In the genomic region with DNA sequence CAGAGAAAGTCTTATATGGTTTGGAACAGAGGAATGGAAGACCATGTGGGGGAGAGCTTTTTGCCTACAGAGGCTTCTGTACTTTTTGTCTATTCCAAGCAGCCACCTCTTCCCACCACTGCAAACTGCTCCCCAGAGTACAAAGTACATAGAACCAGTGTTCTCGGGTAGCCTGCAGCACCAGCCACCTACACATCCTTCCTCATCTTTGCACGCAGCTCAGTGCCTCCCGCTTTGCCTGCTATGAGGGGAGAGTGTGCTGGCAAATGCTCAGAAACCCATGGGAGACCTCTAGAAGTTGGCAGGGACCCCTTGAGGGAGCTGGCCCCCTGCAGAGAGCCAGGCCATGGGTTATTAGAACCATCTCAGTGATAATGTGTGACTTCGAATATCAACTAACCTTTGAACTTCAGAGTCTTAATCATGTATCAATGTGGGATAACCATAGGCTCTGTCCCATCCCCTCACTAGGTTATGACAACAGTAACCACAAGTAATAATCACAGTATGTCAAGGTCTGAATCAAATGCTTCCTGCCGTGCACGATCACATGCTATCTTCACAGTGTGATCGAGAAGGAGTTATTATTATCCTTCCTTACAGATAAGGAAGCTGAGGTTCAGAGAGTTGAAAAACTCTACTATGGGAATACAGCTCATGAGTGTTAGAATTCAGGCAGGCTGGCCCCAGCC, we compare ENCODE assay signal across 10 cellular contexts. TPM values are rescaled to one million over a fixed set of nuclear protein-coding genes. Genes with fewer than 3 reads are reported as not detected.
A peak's percentile ranks its signal among the peaks of the same experiment; 100 is the strongest.
DNase-seq lines count a peak whose midpoint lies in the region; ATAC-seq and TF ChIP-seq lines count a peak whose summit lies in the region.
"Had no signal": no experiment of that assay in that cellular context is flagged by ENCODE, and none has a peak within 500 bp of the region (broad histone marks: within the 10 kb centered on the region; RNA-seq: fewer than 3 reads in every experiment).

No MANE protein-coding gene starts in this region.

- peaks cover 12% of the 10 kb centered on the region for H3K4me1 ChIP-seq in Loucy (ENCODE audit: insufficient read depth, low read length, poor library complexity, severe bottlenecking)
- H3K4me1 ChIP-seq in mesenchymal stem cell (ENCODE audit: control insufficient read depth, insufficient read depth, low read depth, low read length), result peaks cover 23% of the 10 kb centered on the region

- peak overlapping the region; percentile 51 to 99 for H2BK12ac ChIP-seq in mesenchymal stem cell (ENCODE audit: low read length in 2 of 2)

- WGBS in mesenchymal stem cell, result 44% methylated on average over 5 of the region's 7 CpGs

- H3K27ac Mint-ChIP-seq in CD14-positive monocyte (peak overlapping the region in 5 of 7 donors; percentile 27 to 75 (median 60)), WTC11 (no peak overlapping the region)
- no peak overlapping the region for H3K27ac Mint-ChIP-seq in activated naive CD8-positive, alpha-beta T cell treated with anti-CD3 and anti-CD28 coated beads, Interleukin-2, amount 10 ng/mL, durations not matched to agents 7 days and 5 days

- POLR2A ChIA-PET in activated naive CD8-positive, alpha-beta T cell treated with anti-CD3 and anti-CD28 coated beads, Interleukin-2, amount 10 ng/mL, durations not matched to agents 7 days and 5 days (lab: Charles Lee), result no interaction called here
- POLR2A ChIA-PET in WTC11 (lab: Charles Lee), result interaction anchor here (0.9 to 1.2 kb wide), 2 partner anchors 12 to 22 kb away, joined by 3 to 5 read pairs; no protein-coding TSS in a partner anchor

- no peak overlapping the region for H2BK120ac ChIP-seq in mesenchymal stem cell (ENCODE audit: low read depth, low read length)

- no peak for DNase-seq in CD14-positive monocyte (ENCODE audit: low spot score)
- no peak for DNase-seq in activated naive CD8-positive, alpha-beta T cell treated with anti-CD3 and anti-CD28 coated beads, Interleukin-2, amount 10 ng/mL, durations not matched to agents 7 days and 5 days
- peak; percentile 68 for DNase-seq in mesenchymal stem cell
- DNase-seq in DMS 273 (lab: John Stamatoyannopoulos, UW; ENCODE audit: unreplicated experiment), result no peak
- no peak for DNase-seq in NCI-H524 (lab: John Stamatoyannopoulos, UW)
- no peak for DNase-seq in WTC11 (ENCODE audit: low spot score)
- DNase-seq: activated CD8-positive, alpha-beta memory T cell treated with anti-CD3 and anti-CD28 coated beads, Interleukin-2, amount 50 U/mL, for 4 hours; effector memory CD4-positive, alpha-beta T cell had no signal

- H3K4me1 Mint-ChIP-seq in CD14-positive monocyte, result peaks cover 29% of the 10 kb centered on the region
- H3K4me1 Mint-ChIP-seq in activated naive CD8-positive, alpha-beta T cell treated with anti-CD3 and anti-CD28 coated beads, Interleukin-2, amount 10 ng/mL, durations not matched to agents 7 days and 5 days, result peaks cover 36% of the 10 kb centered on the region
- H3K4me1 Mint-ChIP-seq in WTC11, result peaks cover 26% of the 10 kb centered on the region

- H2BK5ac ChIP-seq in mesenchymal stem cell (ENCODE audit: low read depth, low read length, poor library complexity, severe bottlenecking), result no peak overlapping the region

- no peak overlapping the region for H3K9ac ChIP-seq in Loucy (ENCODE audit: low read depth, low read length, poor library complexity, severe bottlenecking)
- H3K9ac ChIP-seq in mesenchymal stem cell (ENCODE audit: low read length), result no peak overlapping the region

- peak overlapping the region; percentile 55 for H4K91ac ChIP-seq in mesenchymal stem cell (ENCODE audit: low read length)

- no peaks in the 10 kb centered on the region for H4K20me1 ChIP-seq in Loucy (ENCODE audit: insufficient read depth, low read length, poor library complexity, severe bottlenecking)

- peak overlapping the region in 1 of 2 donors; percentile 78 for H3K4me3 Mint-ChIP-seq in CD14-positive monocyte
- H3K4me3 Mint-ChIP-seq in activated naive CD8-positive, alpha-beta T cell treated with anti-CD3 and anti-CD28 coated beads, Interleukin-2, amount 10 ng/mL, durations not matched to agents 7 days and 5 days, result no peak overlapping the region
- no peak overlapping the region for H3K4me3 Mint-ChIP-seq in WTC11

- no peaks in the 10 kb centered on the region for H3K79me2 ChIP-seq in Loucy (ENCODE audit: insufficient read depth, low read length)

- peak overlapping the region; percentile 54 to 87 for H3K18ac ChIP-seq in mesenchymal stem cell (ENCODE audit: low read depth in 1 of 2, low read length in 2 of 2)

- H3K36me3 ChIP-seq in Loucy (ENCODE audit: insufficient read depth, low read length) (no peaks in the 10 kb centered on the region), mesenchymal stem cell (ENCODE audit: control insufficient read depth in 1 of 2, insufficient read depth in 2 of 2, low read depth in 1 of 2, low read length in 2 of 2) (no peaks in the 10 kb centered on the region)

- peaks cover 4 to 8% (median 5%) of the 10 kb centered on the region in 3 donors for H3K27me3 Mint-ChIP-seq in CD14-positive monocyte (ENCODE audit: low read depth in 3 of 3)
- H3K27me3 Mint-ChIP-seq in activated naive CD8-positive, alpha-beta T cell treated with anti-CD3 and anti-CD28 coated beads, Interleukin-2, amount 10 ng/mL, durations not matched to agents 7 days and 5 days, result peaks cover 6% of the 10 kb centered on the region
- peaks cover 3% of the 10 kb centered on the region; the same call in 1 of the 2 replicates for H3K27me3 Mint-ChIP-seq in WTC11 (ENCODE audit: low read depth)

- CTCF ChIA-PET in WTC11 (lab: Charles Lee), result interaction anchor here (1.4 kb wide), 1 partner anchor 96 kb away, joined by 3 read pairs; no protein-coding TSS in a partner anchor

- no peak overlapping the region for H3K23ac ChIP-seq in mesenchymal stem cell (ENCODE audit: low read length in 2 of 2)

- H3K27ac ChIP-seq in mesenchymal stem cell (ENCODE audit: low read length, poor library complexity, severe bottlenecking), result no peak overlapping the region

- no peaks in the 10 kb centered on the region for H3K79me1 ChIP-seq in mesenchymal stem cell (replicated peaks; ENCODE audit: low read length, poor library complexity, severe bottlenecking)

- H2AK5ac ChIP-seq in mesenchymal stem cell (ENCODE audit: low read length, severe bottlenecking), result peak overlapping the region; percentile 14

- H3K36me3 Mint-ChIP-seq in CD14-positive monocyte (peaks cover 0 to 4% of the 10 kb centered on the region in 2 donors), WTC11 (no peaks in the 10 kb centered on the region)
- no peaks in the 10 kb centered on the region for H3K36me3 Mint-ChIP-seq in activated naive CD8-positive, alpha-beta T cell treated with anti-CD3 and anti-CD28 coated beads, Interleukin-2, amount 10 ng/mL, durations not matched to agents 7 days and 5 days

- intact Hi-C loops in CD14-positive monocyte (cut with micrococcal nuclease), result loop anchor here in 1 of 2 donors (5.0 kb wide), 1 partner anchor 75 kb away; no protein-coding TSS in a partner anchor

- peak; percentile 21 for ATAC-seq in activated naive CD8-positive, alpha-beta T cell treated with anti-CD3 and anti-CD28 coated beads, Interleukin-2, amount 10 ng/mL, durations not matched to agents 7 days and 5 days (ENCODE audit: low read depth)
- ATAC-seq in HG03280 (IDR thresholded peaks at IDR 0.05; ENCODE audit: unreplicated experiment) (no peak), WTC11 (no peak)

- H3K4me2 ChIP-seq in Loucy (ENCODE audit: low read depth, low read length, poor library complexity, severe bottlenecking) (no peak overlapping the region), mesenchymal stem cell (ENCODE audit: low read length, poor library complexity, severe bottlenecking) (no peak overlapping the region)

- no peaks in the 10 kb centered on the region for H3K9me2 ChIP-seq in Loucy (replicated peaks; ENCODE audit: low read depth, low read length)

- peak overlapping the region; percentile 9 to 47 for H3K4ac ChIP-seq in mesenchymal stem cell (ENCODE audit: low read depth in 1 of 2, low read length in 2 of 2)

- H2AFZ ChIP-seq in Loucy (ENCODE audit: low read length), result 0 out of 2 replicates have a peak overlapping the region, but pooled peaks have one; percentile 12
- H2AFZ ChIP-seq in mesenchymal stem cell (ENCODE audit: low read depth, low read length), result no peak overlapping the region

- no peak for TF ChIP-seq CTCF in CD14-positive monocyte (IDR thresholded peaks at IDR 0.05)
- no peak for TF ChIP-seq CTCF in Loucy (conservative IDR thresholded peaks at IDR 0.05; ENCODE audit: low read length)
- no peak for TF ChIP-seq CTCF in WTC11 (IDR thresholded peaks at IDR 0.05)

- H2BK15ac ChIP-seq in mesenchymal stem cell (ENCODE audit: low read depth, poor library complexity, severe bottlenecking), result peak overlapping the region; percentile 79

- H3K27me3 ChIP-seq in Loucy (ENCODE audit: insufficient read depth, low read length, poor library complexity, severe bottlenecking) (no peaks in the 10 kb centered on the region), mesenchymal stem cell (ENCODE audit: control insufficient read depth in 1 of 2, insufficient read depth in 1 of 2, low read length in 2 of 2) (no peaks in the 10 kb centered on the region)

- peak overlapping the region in 1 of 2 experiments; percentile 83 for H3K14ac ChIP-seq in mesenchymal stem cell (ENCODE audit: low read length in 2 of 2)

- H3K4me3 ChIP-seq in Loucy (ENCODE audit: low read length, poor library complexity, severe bottlenecking) (no peak overlapping the region), mesenchymal stem cell (ENCODE audit: insufficient read depth in 1 of 2, low read depth in 1 of 2, low read length in 2 of 2) (no peak overlapping the region)

- no peaks in the 10 kb centered on the region for H3F3A ChIP-seq in Loucy (ENCODE audit: low read depth)

- peak overlapping the region; percentile 47 for H4K8ac ChIP-seq in mesenchymal stem cell (ENCODE audit: low read length)

- H3K9me3 ChIP-seq in Loucy (ENCODE audit: insufficient read depth, low read depth, low read length), result no peaks in the 10 kb centered on the region
- no peaks in the 10 kb centered on the region for H3K9me3 ChIP-seq in mesenchymal stem cell (ENCODE audit: control insufficient read depth, low read length)

- H3K9me3 Mint-ChIP-seq in CD14-positive monocyte, result peaks cover 0 to 2% (median 0%) of the 10 kb centered on the region in 7 donors
- no peaks in the 10 kb centered on the region for H3K9me3 Mint-ChIP-seq in activated naive CD8-positive, alpha-beta T cell treated with anti-CD3 and anti-CD28 coated beads, Interleukin-2, amount 10 ng/mL, durations not matched to agents 7 days and 5 days
- no peaks in the 10 kb centered on the region for H3K9me3 Mint-ChIP-seq in WTC11

TF ChIP-seq in WTC11, 78 proteins besides CTCF, POLR2A, EP300 and RAD21:
- no peak for TF ChIP-seq TCF7 (CRISPR knock-in tag; IDR thresholded peaks at IDR 0.05; ENCODE audit: low read depth)
- TF ChIP-seq NR2C2 (CRISPR knock-in tag; IDR thresholded peaks at IDR 0.05), result no peak
- no peak for TF ChIP-seq ZNF263 (CRISPR knock-in tag; IDR thresholded peaks at IDR 0.05; ENCODE audit: low read depth)

RNA-seq across cellular contexts. Expression of gene SMAD3, which starts 22.8 kb away (rescaled TPM):
- 1 to 10 TPM; 4.4 to 5.4 TPM for polyA plus RNA-seq in CD14-positive monocyte
- 10 to 100 TPM; 74.1 to 75.9 TPM for total RNA-seq in activated naive CD8-positive, alpha-beta T cell treated with anti-CD3 and anti-CD28 coated beads, Interleukin-2, amount 10 ng/mL, durations not matched to agents 7 days and 5 days
- 126 TPM for polyA plus RNA-seq in mesenchymal stem cell (2013, experiment 1 of 2)
- 125 TPM for polyA plus RNA-seq in mesenchymal stem cell (2013, experiment 2 of 2)
- 20.2 to 34.6 TPM (median 25.0 TPM) in 3 replicates for total RNA-seq in WTC11 (2021)

Comparison
In these comparisons a context has a peak if more than half of its experiments do, and no peak if none do; other contexts are left out.
1. H3K27ac Mint-ChIP-seq: peak in CD14-positive monocyte (5 of 7); none in activated naive CD8-positive, alpha-beta T cell treated with anti-CD3 and anti-CD28 coated beads, Interleukin-2, amount 10 ng/mL, durations not matched to agents 7 days and 5 days (single experiment) and WTC11 (single experiment).